In the genomic region with DNA sequence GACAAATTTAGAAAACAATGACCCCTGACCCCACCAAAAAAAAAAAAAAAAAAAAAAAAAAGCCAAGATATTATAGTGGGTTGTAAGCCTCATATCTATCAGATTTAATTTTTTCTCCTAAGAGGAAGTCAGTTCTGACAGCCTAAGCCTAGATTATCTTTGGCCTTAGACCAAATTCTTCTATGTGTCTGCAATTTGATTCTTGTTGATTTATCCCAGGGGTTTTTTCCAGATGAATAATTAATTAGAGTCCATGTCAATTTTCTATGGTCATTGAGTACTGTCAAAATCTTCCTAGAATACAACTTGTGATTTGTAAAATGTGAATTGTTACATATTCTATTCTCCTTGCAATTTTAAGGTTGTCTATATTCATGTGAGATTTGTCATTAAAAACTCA, we compare ENCODE assay signal across 17 cellular contexts.
DNase-seq lines count a peak whose midpoint lies in the region; ATAC-seq lines count a peak whose summit lies in the region.
"Had no signal": no experiment of that assay in that cellular context is flagged by ENCODE, and none has a peak within 500 bp of the region (broad histone marks: within the 10 kb centered on the region; RNA-seq: fewer than 3 reads in every experiment).

No MANE protein-coding gene starts in this region.

- no peaks in the 10 kb centered on the region for H3K36me3 ChIP-seq in adipocyte (ENCODE audit: control insufficient read depth, insufficient read depth, low read length, severe bottlenecking)
- H3K36me3 ChIP-seq: MG63, thyroid gland had no signal

- no peaks in the 10 kb centered on the region for H3K27me3 ChIP-seq in adipocyte (replicated peaks; ENCODE audit: control insufficient read depth, insufficient read depth, low read length)
- H3K27me3 ChIP-seq: dorsolateral prefrontal cortex, MG63, thyroid gland had no signal

- H3K4me1 ChIP-seq in adipocyte (ENCODE audit: control insufficient read depth, insufficient read depth, low read length): peaks cover 4% of the 10 kb centered on the region

- DNase-seq in NCI-H146 (lab: John Stamatoyannopoulos, UW): peak; percentile 27
- no peak for DNase-seq in NCI-H146 treated with DMSO at 0.1 percent for 48 hours (lab: John Stamatoyannopoulos, UW; ENCODE audit: unreplicated experiment)
- DNase-seq in NCI-H2171 treated with DMSO at 0.1 percent for 48 hours (lab: John Stamatoyannopoulos, UW): peak; percentile 88
- DNase-seq in adipocyte (ENCODE audit: low read depth): peak; percentile 9
- peak; percentile 18 for DNase-seq in retina
- no peak for DNase-seq in stimulated activated naive CD8-positive, alpha-beta T cell treated with anti-CD3 and anti-CD28 coated beads, Interleukin-15, Interleukin-2, amounts not matched to agents 100 U/mL and 50 U/mL, for 24 hours
- DNase-seq in T1000 (lab: John Stamatoyannopoulos, UW): no peak
- DNase-seq in SIG-M5 treated with dmso at 0.1 percent for 504 hours (lab: John Stamatoyannopoulos, UW; ENCODE audit: unreplicated experiment): no peak
- DNase-seq: activated CD4-positive, alpha-beta T cell treated with anti-CD3 and anti-CD28 coated beads, Interleukin-2, amount 10 ng/mL, durations not matched to agents 24 days and 14 days; activated T-cell treated with anti-CD3 and anti-CD28 coated beads, Interleukin-2, amount 50 U/mL, for 1 hour; dorsolateral prefrontal cortex; GOT3; MG63; mucosa of descending colon; NCI-H510A; T-helper 2 cell; thyroid gland had no signal

- H3K9ac ChIP-seq in adipocyte (ENCODE audit: low read length): no peak overlapping the region

- ATAC-seq in stimulated activated naive CD8-positive, alpha-beta T cell treated with anti-CD3 and anti-CD28 coated beads, Interleukin-15, Interleukin-2, amounts not matched to agents 100 U/mL and 50 U/mL, for 24 hours: no peak
- ATAC-seq: mucosa of descending colon had no signal

- H3K9me3 ChIP-seq in adipocyte (ENCODE audit: control insufficient read depth, low read length): no peaks in the 10 kb centered on the region
- H3K9me3 ChIP-seq: MG63, mucosa of descending colon, thyroid gland had no signal

- H3K4me3 ChIP-seq in adipocyte (ENCODE audit: low read length): no peak overlapping the region
- H3K4me3 ChIP-seq: MG63, mucosa of descending colon had no signal

Comparison
In these comparisons a context has a peak if more than half of its experiments do, and no peak if none do; other contexts are left out.
1. DNase-seq: peak in NCI-H146 (single experiment), NCI-H2171 treated with DMSO at 0.1 percent for 48 hours (single experiment), adipocyte (single experiment) and retina (single experiment); none in NCI-H146 treated with DMSO at 0.1 percent for 48 hours (single experiment), stimulated activated naive CD8-positive, alpha-beta T cell treated with anti-CD3 and anti-CD28 coated beads, Interleukin-15, Interleukin-2, amounts not matched to agents 100 U/mL and 50 U/mL, for 24 hours (single experiment), T1000 (single experiment) and SIG-M5 treated with dmso at 0.1 percent for 504 hours (single experiment).